Comparison of ENCODE assay signal across 9 cellular contexts in the genomic region with DNA sequence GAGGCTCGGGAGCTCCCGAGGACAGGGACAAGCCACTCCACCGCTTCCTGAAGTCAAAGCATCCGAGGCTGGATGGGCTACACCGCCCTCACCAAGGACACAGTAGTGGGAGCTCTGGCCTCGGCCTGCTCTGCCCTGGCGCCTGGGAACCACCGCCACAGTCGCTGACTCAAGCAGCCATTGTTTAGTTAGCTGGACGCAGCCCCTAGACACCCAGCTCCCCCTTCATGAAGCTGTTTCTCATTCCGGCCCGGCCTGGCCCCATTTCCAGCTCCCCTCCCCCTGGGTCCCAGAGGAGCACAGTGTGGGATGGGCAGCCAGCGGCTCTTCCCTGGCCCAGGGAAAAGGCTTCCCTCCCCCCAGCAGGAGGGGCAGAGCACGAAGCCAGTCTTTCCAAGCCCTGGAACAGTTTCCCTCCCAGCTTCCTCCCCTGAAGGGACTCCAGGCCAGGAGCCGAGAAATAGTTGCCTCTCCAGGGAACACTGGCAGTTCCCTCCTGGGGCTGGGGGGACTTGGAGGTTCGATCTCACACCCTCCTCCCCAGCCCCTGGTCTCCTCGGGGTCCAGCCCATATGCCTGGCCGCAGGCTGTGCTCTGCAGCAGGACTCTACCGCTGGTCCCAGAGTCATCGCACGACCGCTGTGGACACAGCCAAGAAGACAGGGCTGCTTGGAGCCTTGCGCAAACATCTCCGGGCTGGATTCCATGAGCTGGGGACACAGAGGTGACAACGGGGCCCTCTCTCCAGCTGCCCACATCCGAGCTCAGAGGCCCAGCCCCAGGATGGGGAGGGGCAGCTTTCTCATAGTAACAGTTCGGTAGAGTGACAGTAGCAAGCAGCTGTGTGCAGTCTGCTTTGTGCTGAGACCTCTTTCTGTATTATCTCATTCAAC. TPM values are rescaled to one million over a fixed set of nuclear protein-coding genes. Genes with fewer than 3 reads are reported as not detected.
DNase-seq lines count a peak whose midpoint lies in the region; ATAC-seq, FAIRE-seq and TF ChIP-seq lines count a peak whose summit lies in the region.
"Had no signal": no experiment of that assay in that cellular context is flagged by ENCODE, and none has a peak within 500 bp of the region (broad histone marks: within the 10 kb centered on the region; RNA-seq: fewer than 3 reads in every experiment).

No MANE protein-coding gene starts in this region.

- no peak for FAIRE-seq in GM12891 (lab: Jason Lieb, UNC)

- TF ChIP-seq CTCF in upper lobe of right lung (IDR thresholded peaks at IDR 0.05), result peak; percentile 6

- no peaks in the 10 kb centered on the region for H3K36me3 ChIP-seq in upper lobe of right lung
- H3K36me3 ChIP-seq: HAP-1 had no signal

- DNase-seq in CD1c-positive myeloid dendritic cell (ENCODE audit: extremely low spot score), result peak; percentile 56
- DNase-seq in MV-4-11 (lab: John Stamatoyannopoulos, UW), result peak; percentile 89
- DNase-seq in ecto neural progenitor cell (ENCODE audit: low spot score), result peak; percentile 69
- peak; percentile 93 for DNase-seq in medulla oblongata (ENCODE audit: extremely low spot score)
- DNase-seq in upper lobe of right lung, result peak; percentile 88
- no peak for DNase-seq in GM12891 (ENCODE audit: insufficient read length, low spot score)

- peak overlapping the region; percentile 84 for H3K27ac ChIP-seq in upper lobe of right lung

- peak overlapping the region; percentile 28 for H3K4me3 ChIP-seq in upper lobe of right lung
- H3K4me3 ChIP-seq: HAP-1 had no signal

- intact Hi-C loops in upper lobe of right lung (cut with DNase I), result loop anchor here (10.0 kb wide), 1 partner anchor 102 kb away; no protein-coding TSS in a partner anchor

- no peak for TF ChIP-seq POLR2A in GM12891 (IDR thresholded peaks at IDR 0.05; ENCODE audit: low read depth, low read length)

- ATAC-seq in upper lobe of right lung (peak; percentile 58), HG03159 (IDR thresholded peaks at IDR 0.05; ENCODE audit: unreplicated experiment) (no peak), GM21576 (IDR thresholded peaks at IDR 0.05; ENCODE audit: unreplicated experiment) (no peak)

- no peaks in the 10 kb centered on the region for H3K9me3 ChIP-seq in upper lobe of right lung
- H3K9me3 ChIP-seq: HAP-1 had no signal

- peaks cover 100% of the 10 kb centered on the region for H3K4me1 ChIP-seq in upper lobe of right lung

- no peaks in the 10 kb centered on the region for H3K27me3 ChIP-seq in upper lobe of right lung

TF ChIP-seq in GM12891, 5 proteins besides CTCF, POLR2A, EP300 and RAD21:
- TF ChIP-seq TAF1 (IDR thresholded peaks at IDR 0.05; ENCODE audit: low read depth, low read length) (no peak), SPI1 (IDR thresholded peaks at IDR 0.05; ENCODE audit: low read depth, low read length) (no peak), PAX5 (IDR thresholded peaks at IDR 0.05; ENCODE audit: insufficient read depth, low read length, severe bottlenecking) (no peak), POLR2AphosphoS5 (IDR thresholded peaks at IDR 0.05; ENCODE audit: low read depth, low read length) (no peak), POU2F2 (IDR thresholded peaks at IDR 0.05; ENCODE audit: low read depth, low read length) (no peak)

RNA-seq across cellular contexts. Expression of a gene that starts 10.0 kb away (rescaled TPM):
- 284 TPM for total RNA-seq in upper lobe of right lung
- 0.63 TPM for polyA plus RNA-seq in GM12891 (2012; ENCODE audit: low read depth, missing spikeins)

RNA-seq across cellular contexts. Expression of a gene that starts 53.5 kb away (rescaled TPM):
- not detected for total RNA-seq in upper lobe of right lung
- polyA plus RNA-seq in GM12891 (2012; ENCODE audit: low read depth, missing spikeins), result not detected
